In the genomic region with DNA sequence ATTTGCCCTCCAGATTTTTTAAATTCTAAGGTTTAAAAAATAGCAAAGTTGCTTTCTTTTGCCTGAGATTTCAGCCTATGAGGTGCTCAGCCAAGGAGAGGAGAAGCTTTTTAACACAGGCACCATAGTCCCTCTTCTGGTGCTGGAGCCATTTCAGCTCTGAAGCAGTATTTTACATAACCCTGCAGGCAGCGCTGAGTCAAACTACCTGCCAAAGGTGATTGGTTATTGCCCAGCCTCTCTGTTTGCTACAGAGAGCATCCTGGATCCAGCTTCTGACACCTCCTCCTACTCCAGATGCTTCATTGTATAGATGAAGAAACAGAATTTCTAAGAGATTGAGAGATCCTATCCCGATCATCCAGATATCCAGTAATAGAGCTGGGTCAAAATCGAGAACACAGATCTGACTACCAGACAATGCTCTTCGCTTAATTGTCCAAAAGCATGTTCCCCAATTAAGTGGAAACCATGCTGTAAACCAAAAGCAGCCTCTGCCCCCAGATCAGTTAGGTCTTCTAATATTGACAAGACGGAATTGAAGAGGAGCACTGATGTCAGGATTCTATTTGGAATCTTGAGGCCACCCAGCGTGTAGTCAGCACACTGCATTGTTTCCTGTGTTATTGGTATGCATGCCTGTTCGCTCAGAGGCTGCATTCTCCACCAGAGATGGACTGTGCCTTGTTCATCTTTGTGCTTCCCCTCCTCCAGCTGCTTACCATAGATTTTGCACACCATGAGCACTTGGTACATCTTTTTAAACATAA, we compare ENCODE assay signal across 19 cellular contexts. TPM values are rescaled to one million over a fixed set of nuclear protein-coding genes. Genes with fewer than 3 reads are reported as not detected.
DNase-seq lines count a peak whose midpoint lies in the region; TF ChIP-seq lines count a peak whose summit lies in the region.
"Had no signal": no experiment of that assay in that cellular context is flagged by ENCODE, and none has a peak within 500 bp of the region (broad histone marks: within the 10 kb centered on the region; RNA-seq: fewer than 3 reads in every experiment).

No MANE protein-coding gene starts in this region.

- H3K36me3 Mint-ChIP-seq in neural progenitor cell, result no peaks in the 10 kb centered on the region
- H3K36me3 Mint-ChIP-seq: CD4-positive, alpha-beta memory T cell had no signal

- H3K4me3 Mint-ChIP-seq in neural progenitor cell, result peak overlapping the region; percentile 66
- H3K4me3 Mint-ChIP-seq: CD4-positive, alpha-beta memory T cell had no signal

- H3K27me3 ChIP-seq in Loucy (ENCODE audit: insufficient read depth, low read length, poor library complexity, severe bottlenecking), result no peaks in the 10 kb centered on the region
- no peaks in the 10 kb centered on the region for H3K27me3 ChIP-seq in neural progenitor cell
- no peaks in the 10 kb centered on the region for H3K27me3 ChIP-seq in left ventricle myocardium inferior (ENCODE audit: low read depth)
- H3K27me3 ChIP-seq: esophagus squamous epithelium had no signal

- H2AFZ ChIP-seq in Loucy (ENCODE audit: low read length) (peak overlapping the region; percentile 5; the same call in 1 of the 2 replicates), neural progenitor cell (replicated peaks) (peak overlapping the region; percentile 7)

- no peak for TF ChIP-seq CTCF in Loucy (conservative IDR thresholded peaks at IDR 0.05; ENCODE audit: low read length)
- peak; percentile 16 for TF ChIP-seq CTCF in choroid plexus epithelial cell (conservative IDR thresholded peaks at IDR 0.05; ENCODE audit: low read depth, low read length)
- TF ChIP-seq CTCF in neural progenitor cell (IDR thresholded peaks at IDR 0.05), result no peak
- TF ChIP-seq CTCF in left ventricle myocardium inferior (IDR thresholded peaks at IDR 0.05; ENCODE audit: borderline replicate concordance), result no peak

- H3K4me2 ChIP-seq in Loucy (ENCODE audit: low read depth, low read length, poor library complexity, severe bottlenecking) (no peak overlapping the region), neural progenitor cell (peak overlapping the region; percentile 57)

- no peaks in the 10 kb centered on the region for H3K9me3 Mint-ChIP-seq in neural progenitor cell
- H3K9me3 Mint-ChIP-seq: CD4-positive, alpha-beta memory T cell had no signal

- intact Hi-C loops in left ventricle myocardium inferior (cut with micrococcal nuclease), result no loop called here

- H4K20me1 ChIP-seq in Loucy (ENCODE audit: insufficient read depth, low read length, poor library complexity, severe bottlenecking) (no peaks in the 10 kb centered on the region), neural progenitor cell (ENCODE audit: low read depth) (no peaks in the 10 kb centered on the region)

- H3K27me3 Mint-ChIP-seq in neural progenitor cell (ENCODE audit: insufficient read depth, low read depth), result peaks cover 3% of the 10 kb centered on the region

- H3K9ac ChIP-seq in Loucy (ENCODE audit: low read depth, low read length, poor library complexity, severe bottlenecking) (no peak overlapping the region), neural progenitor cell (no peak overlapping the region)

- no peaks in the 10 kb centered on the region for H3K36me3 ChIP-seq in Loucy (ENCODE audit: insufficient read depth, low read length)
- H3K36me3 ChIP-seq in neural progenitor cell, result no peaks in the 10 kb centered on the region
- no peaks in the 10 kb centered on the region for H3K36me3 ChIP-seq in left ventricle myocardium inferior
- H3K36me3 ChIP-seq: esophagus squamous epithelium, heart right ventricle had no signal

- peak overlapping the region; percentile 96 for H3K27ac Mint-ChIP-seq in neural progenitor cell
- H3K27ac Mint-ChIP-seq: CD4-positive, alpha-beta memory T cell had no signal

- peaks cover 8% of the 10 kb centered on the region for H3K4me1 ChIP-seq in Loucy (ENCODE audit: insufficient read depth, low read length, poor library complexity, severe bottlenecking)
- peaks cover 42% of the 10 kb centered on the region for H3K4me1 ChIP-seq in neural progenitor cell
- peaks cover 4% of the 10 kb centered on the region for H3K4me1 ChIP-seq in left ventricle myocardium inferior
- H3K4me1 ChIP-seq: esophagus squamous epithelium had no signal

- DNase-seq in DMS53 (lab: John Stamatoyannopoulos, UW) (peak; percentile 38), DMS53 treated with DMSO at 0.1 percent for 48 hours (lab: John Stamatoyannopoulos, UW; ENCODE audit: unreplicated experiment) (no peak), choroid plexus epithelial cell (ENCODE audit: low read depth) (peak; percentile 18), neural progenitor cell (ENCODE audit: low spot score) (peak; percentile 67), left ventricle myocardium inferior (no peak), SKM-1 (lab: John Stamatoyannopoulos, UW; ENCODE audit: unreplicated experiment) (no peak), NCI-H1048 (lab: John Stamatoyannopoulos, UW) (no peak)
- DNase-seq: activated gamma-delta T cell; aorta; CD4-positive, alpha-beta memory T cell; esophagus squamous epithelium; heart right ventricle; stimulated activated CD4-positive, alpha-beta T cell treated with anti-CD3 and anti-CD28 coated beads, Interleukin-2, amount 100 ng/mL, for 48 hours; stimulated activated CD8-positive, alpha-beta memory T cell treated with anti-CD3 and anti-CD28 coated beads, Interleukin-4, amount 100 ng/mL, for 48 hours had no signal

- no peaks in the 10 kb centered on the region for H3K9me2 ChIP-seq in Loucy (replicated peaks; ENCODE audit: low read depth, low read length)

- no peak overlapping the region for H3K27ac ChIP-seq in neural progenitor cell
- H3K27ac ChIP-seq in left ventricle myocardium inferior (replicated peaks), result no peak overlapping the region
- H3K27ac ChIP-seq: 22Rv1, esophagus squamous epithelium, heart right ventricle had no signal

- H3K9me3 ChIP-seq in Loucy (ENCODE audit: insufficient read depth, low read depth, low read length) (no peaks in the 10 kb centered on the region), neural progenitor cell (ENCODE audit: low read depth) (no peaks in the 10 kb centered on the region), left ventricle myocardium inferior (replicated peaks) (no peaks in the 10 kb centered on the region)
- H3K9me3 ChIP-seq: esophagus squamous epithelium, heart right ventricle had no signal

- H3K79me2 ChIP-seq in Loucy (ENCODE audit: insufficient read depth, low read length), result no peaks in the 10 kb centered on the region
- H3K79me2 ChIP-seq in neural progenitor cell (ENCODE audit: low read depth), result no peaks in the 10 kb centered on the region

- H3F3A ChIP-seq in Loucy (ENCODE audit: low read depth) (no peaks in the 10 kb centered on the region), neural progenitor cell (ENCODE audit: low read depth) (peaks cover 28% of the 10 kb centered on the region)

- H3K4me1 Mint-ChIP-seq in neural progenitor cell, result peaks cover 53% of the 10 kb centered on the region

- H3K4me3 ChIP-seq in Loucy (ENCODE audit: low read length, poor library complexity, severe bottlenecking), result no peak overlapping the region
- no peak overlapping the region for H3K4me3 ChIP-seq in choroid plexus epithelial cell (ENCODE audit: low read depth, low read length)
- H3K4me3 ChIP-seq in neural progenitor cell, result no peak overlapping the region
- H3K4me3 ChIP-seq in left ventricle myocardium inferior, result no peak overlapping the region
- H3K4me3 ChIP-seq: esophagus squamous epithelium, heart right ventricle had no signal

RNA-seq across cellular contexts. Expression of gene RGS8, which starts 22.1 kb away (rescaled TPM):
- total RNA-seq in neural progenitor cell (ENCODE audit: low replicate concordance) (0.87 and 0.99 TPM in 2 replicates), left ventricle myocardium inferior (0.05 TPM)
- total RNA-seq: CD4-positive, alpha-beta memory T cell; dermis microvascular lymphatic vessel endothelial cell; esophagus squamous epithelium; MCF 10A; T-helper 2 cell treated with Interferon-gamma antibody and Interleukin-4, amounts not matched to agents 100 ng/mL and 5 ng/mL, for 36 hours had no signal

RNA-seq across cellular contexts. Expression of gene RGS16, which starts 58.1 kb away (rescaled TPM):
- total RNA-seq in neural progenitor cell (ENCODE audit: low replicate concordance) (12.5 and 16.4 TPM in 2 replicates), left ventricle myocardium inferior (0.88 TPM)

Comparison
In these comparisons a context has a peak if more than half of its experiments do, and no peak if none do; other contexts are left out.
1. DNase-seq: peak in DMS53 (single experiment), choroid plexus epithelial cell (single experiment) and neural progenitor cell (single experiment); none in DMS53 treated with DMSO at 0.1 percent for 48 hours (single experiment), left ventricle myocardium inferior (single experiment), SKM-1 (single experiment) and NCI-H1048 (single experiment).